In the genomic region with DNA sequence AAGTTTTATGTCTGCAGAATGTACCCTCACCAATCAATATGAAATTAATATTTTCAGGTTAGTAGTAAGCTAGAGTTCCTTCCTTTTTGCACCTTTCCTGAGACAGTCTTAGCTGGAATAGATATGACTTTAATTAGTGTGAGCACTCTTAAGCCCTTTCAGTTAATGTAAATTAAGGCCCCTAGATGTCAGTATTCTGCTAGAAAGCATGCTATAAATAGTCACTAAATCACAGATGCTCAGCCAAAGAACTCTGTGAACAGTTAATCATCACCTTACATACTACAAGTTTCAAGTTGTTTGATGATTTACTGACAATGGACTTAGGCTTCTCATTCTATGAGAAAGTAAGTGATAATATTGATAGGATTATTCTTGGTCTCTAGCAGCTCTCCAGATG, we compare ENCODE assay signal across 9 cellular contexts.
DNase-seq lines count a peak whose midpoint lies in the region; ATAC-seq, FAIRE-seq and TF ChIP-seq lines count a peak whose summit lies in the region.
"Had no signal": no experiment of that assay in that cellular context is flagged by ENCODE, and none has a peak within 500 bp of the region (broad histone marks: within the 10 kb centered on the region; RNA-seq: fewer than 3 reads in every experiment).

No MANE protein-coding gene starts in this region.

- no peak overlapping the region for H3K4me3 ChIP-seq in pancreas

- CTCF ChIA-PET in RWPE1 (lab: Yijun Ruan, JAX), result interaction anchor here (0.5 to 1.4 kb wide), 4 partner anchors 388 to 715 kb away, joined by 3 to 4 read pairs (median 4); a partner anchor contains a TSS

- intact Hi-C loops in left ventricle myocardium superior (cut with micrococcal nuclease), result no loop called here
- intact Hi-C loops in left cardiac atrium (cut with DNase I), result no loop called here
- intact Hi-C loops in pancreas (cut with DNase I), result no loop called here
- intact Hi-C loops in head of caudate nucleus (cut with DNase I), result no loop called here

- H3K9me3 ChIP-seq in pancreas, result no peaks in the 10 kb centered on the region

- no peak for FAIRE-seq in pancreas (lab: Jason Lieb, UNC)

- TF ChIP-seq CTCF in RWPE1 (conservative IDR thresholded peaks at IDR 0.05; ENCODE audit: low read depth), result peak; percentile 25
- TF ChIP-seq CTCF in pancreas (IDR thresholded peaks at IDR 0.05), result peak in 3 of 4 donors; percentile 14 to 17 (median 16)

- H3K27ac ChIP-seq in RWPE1 (no peak overlapping the region), pancreas (no peak overlapping the region)

- POLR2A ChIA-PET in RWPE1 (lab: Yijun Ruan, JAX; ENCODE audit: low non-redundant PET), result no interaction called here

- H3K27me3 ChIP-seq in pancreas, result no peaks in the 10 kb centered on the region

- DNase-seq in left ventricle myocardium superior, result no peak
- DNase-seq in left cardiac atrium, result no peak
- DNase-seq in HT1080 (ENCODE audit: low read depth), result peak; percentile 10
- DNase-seq in RWPE1 (ENCODE audit: low spot score), result peak; percentile 5
- DNase-seq in pancreas, result no peak
- no peak for DNase-seq in activated effector memory CD4-positive, alpha-beta T cell treated with Interleukin-2 at 50 U/mL for 16 hours
- DNase-seq in head of caudate nucleus, result no peak
- DNase-seq: CD4-positive, CD25-positive, alpha-beta regulatory T cell had no signal

- peak; percentile 23 for ATAC-seq in left ventricle myocardium superior
- ATAC-seq in left cardiac atrium, result no peak
- peak in 3 of 4 donors; percentile 74 to 83 (median 78) for ATAC-seq in pancreas
- ATAC-seq in GM21825 (IDR thresholded peaks at IDR 0.05; ENCODE audit: unreplicated experiment), result no peak

- H3K4me1 ChIP-seq in pancreas, result no peaks in the 10 kb centered on the region

- no peaks in the 10 kb centered on the region for H3K36me3 ChIP-seq in pancreas

Comparison
In these comparisons a context has a peak if more than half of its experiments do, and no peak if none do; other contexts are left out.
1. ATAC-seq: peak in left ventricle myocardium superior (single experiment) and pancreas (3 of 4); none in left cardiac atrium (0 of 2) and GM21825 (single experiment).
2. DNase-seq: peak in HT1080 (single experiment) and RWPE1 (single experiment); none in left ventricle myocardium superior (single experiment), left cardiac atrium (single experiment), pancreas (0 of 6), activated effector memory CD4-positive, alpha-beta T cell treated with Interleukin-2 at 50 U/mL for 16 hours (single experiment) and head of caudate nucleus (0 of 42).